1 cellular context compared by ENCODE assay signal in genomic region chr2:157221394-157221988, GRCh38.
TF ChIP-seq lines count a peak whose summit lies in the region.

No MANE protein-coding gene starts in this region.

TF ChIP-seq in K562, 482 proteins besides CTCF, POLR2A, EP300 and RAD21 (continued from another document and continues in another):
- TF ChIP-seq ZBTB11 (CRISPR knock-in tag; IDR thresholded peaks at IDR 0.05) (peak in 1 of 3 experiments; percentile 64; a peak in 2 of 6 replicates), ZFPM2 (CRISPR knock-in tag; IDR thresholded peaks at IDR 0.05) (no peak), TEAD1 (CRISPR knock-in tag; IDR thresholded peaks at IDR 0.05) (no peak), NCOR1 (IDR thresholded peaks at IDR 0.05) (peak; percentile 98), ZNF699 (CRISPR knock-in tag; IDR thresholded peaks at IDR 0.05; ENCODE audit: insufficient replicate concordance) (no peak), POLR3A (IDR thresholded peaks at IDR 0.05; ENCODE audit: borderline replicate concordance, extremely low read depth, insufficient read depth, insufficient read length) (no peak), ARID2 (IDR thresholded peaks at IDR 0.05) (peak; percentile 26; the same call in 1 of the 2 replicates), LARP7 (IDR thresholded peaks at IDR 0.05) (no peak), RCOR1 (IDR thresholded peaks at IDR 0.05; ENCODE audit: borderline replicate concordance in 1 of 2, low read depth in 2 of 2, low read length in 2 of 2) (peak; percentile 54 to 81; a peak in 3 of 4 replicates), NCOA2 (IDR thresholded peaks at IDR 0.05; ENCODE audit: partially characterized antibody in 2 of 2) (peak; percentile 58 to 62), MTA1 (IDR thresholded peaks at IDR 0.05; ENCODE audit: borderline replicate concordance) (peak; percentile 84; the same call in 1 of the 2 replicates), ZKSCAN1 (IDR thresholded peaks at IDR 0.05; ENCODE audit: low read depth, low read length) (0 out of 2 replicates have a peak, but pooled peaks have one; percentile 34), FOSL1 (tag; conservative IDR thresholded peaks at IDR 0.05) (peak; percentile 59; the same call in 1 of the 2 replicates), ZNF175 (CRISPR knock-in tag; IDR thresholded peaks at IDR 0.05; ENCODE audit: low read depth) (peak; percentile 90), ESRRA (IDR thresholded peaks at IDR 0.05; ENCODE audit: borderline replicate concordance, low read depth) (peak; percentile 56; the same call in 1 of the 2 replicates), CBFA2T2 (conservative IDR thresholded peaks at IDR 0.05) (peak; percentile 99), TAL1 (IDR thresholded peaks at IDR 0.05) (peak; percentile 98), ARID1B (IDR thresholded peaks at IDR 0.05) (peak; percentile 99), FOXM1 (IDR thresholded peaks at IDR 0.05; ENCODE audit: low read depth) (peak; percentile 93), FOXM1 (CRISPR knock-in tag; IDR thresholded peaks at IDR 0.05; ENCODE audit: low read depth) (no peak), IRF2 (CRISPR knock-in tag; IDR thresholded peaks at IDR 0.05) (no peak), THRB (CRISPR knock-in tag; conservative IDR thresholded peaks at IDR 0.05) (0 out of 2 replicates have a peak, but pooled peaks have one; percentile 22), HDAC6 (IDR thresholded peaks at IDR 0.05; ENCODE audit: low read depth, low read length) (no peak), CUX1 (CRISPR knock-in tag; IDR thresholded peaks at IDR 0.05) (peak; percentile 63), CREB3L1 (IDR thresholded peaks at IDR 0.05; ENCODE audit: borderline replicate concordance, low read depth) (peak; percentile 42; the same call in 1 of the 2 replicates), ATF1 (CRISPR knock-in tag; IDR thresholded peaks at IDR 0.05) (no peak), ATF1 (tag; IDR thresholded peaks at IDR 0.05) (0 out of 2 replicates have a peak, but pooled peaks have one; percentile 40), TARDBP (IDR thresholded peaks at IDR 0.05) (peak; percentile 47; the same call in 1 of the 2 replicates), KDM1A (IDR thresholded peaks at IDR 0.05) (peak; percentile 94 to 95), TOE1 (IDR thresholded peaks at IDR 0.05; ENCODE audit: borderline replicate concordance) (peak; percentile 57; the same call in 1 of the 2 replicates), TOE1 (CRISPR knock-in tag; IDR thresholded peaks at IDR 0.05; ENCODE audit: borderline replicate concordance, low read depth) (no peak), THAP7 (CRISPR knock-in tag; IDR thresholded peaks at IDR 0.05) (no peak), MLLT1 (IDR thresholded peaks at IDR 0.05) (peak; percentile 75 to 79; a peak in 3 of 4 replicates), PML (IDR thresholded peaks at IDR 0.05; ENCODE audit: low read length) (peak; percentile 98), PRDM10 (IDR thresholded peaks at IDR 0.05; ENCODE audit: partially characterized antibody) (peak; percentile 95), HSF4 (CRISPR knock-in tag; IDR thresholded peaks at IDR 0.05; ENCODE audit: borderline replicate concordance) (peak; percentile 38; the same call in 1 of the 2 replicates), EP400 (IDR thresholded peaks at IDR 0.05) (peak; percentile 54), GABPB1 (CRISPR knock-in tag; IDR thresholded peaks at IDR 0.05) (0 out of 2 replicates have a peak, but pooled peaks have one; percentile 52), HDAC1 (IDR thresholded peaks at IDR 0.05) (peak in 1 of 2 experiments; percentile 96; a peak in 2 of 4 replicates), HDAC3 (IDR thresholded peaks at IDR 0.05; ENCODE audit: borderline replicate concordance, partially characterized antibody) (peak; percentile 87), GTF3C2 (IDR thresholded peaks at IDR 0.05; ENCODE audit: borderline replicate concordance, extremely low read depth, insufficient read length) (no peak)
